In the genomic region with DNA sequence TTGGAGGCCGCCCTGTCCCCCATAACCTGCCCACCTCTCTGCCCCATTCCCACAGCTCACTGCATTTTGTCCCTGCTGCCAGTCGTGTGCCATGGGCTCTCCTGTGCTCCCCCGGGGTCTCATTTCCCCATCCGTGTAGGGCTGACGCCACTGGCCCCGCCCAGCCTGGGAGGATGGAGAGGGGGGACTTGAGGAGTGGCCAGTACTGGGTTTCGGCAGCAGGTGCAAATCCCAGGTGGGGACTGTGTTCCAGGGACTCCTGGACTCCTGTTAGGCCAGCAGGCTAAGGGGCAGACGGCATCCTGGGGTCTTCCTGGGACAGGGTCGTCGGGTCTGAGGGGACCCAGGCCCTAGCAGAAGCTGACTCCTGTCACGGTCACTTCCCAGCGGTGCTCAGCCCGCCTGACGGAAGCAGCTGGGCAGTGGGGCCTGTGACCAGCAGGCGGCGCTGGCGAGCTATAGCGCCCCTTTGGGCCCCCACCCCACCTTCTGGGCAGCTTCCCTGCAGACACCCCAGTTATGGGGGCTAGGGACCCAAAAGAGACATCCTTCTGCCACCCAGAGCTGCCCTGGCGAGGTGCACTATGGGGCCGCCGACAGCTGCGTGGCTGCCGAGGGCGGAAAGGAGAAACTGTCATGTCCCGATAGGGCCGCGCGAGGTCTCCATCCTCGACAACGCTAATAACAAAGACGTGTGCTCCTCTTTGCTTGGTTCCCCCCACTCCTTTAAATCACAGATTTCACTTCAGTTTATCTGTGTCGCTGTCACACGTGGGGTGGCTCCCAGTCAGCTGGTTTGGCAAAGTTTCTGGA, we compare ENCODE assay signal across 8 cellular contexts. TPM values are rescaled to one million over a fixed set of nuclear protein-coding genes. Genes with fewer than 3 reads are reported as not detected.
DNase-seq lines count a peak whose midpoint lies in the region; ATAC-seq and TF ChIP-seq lines count a peak whose summit lies in the region.

No MANE protein-coding gene starts in this region.

- H3F3A ChIP-seq in GM23248 (ENCODE audit: insufficient read depth) (no peaks in the 10 kb centered on the region), neural progenitor cell (ENCODE audit: low read depth) (peaks cover 5% of the 10 kb centered on the region)

- peaks cover 8% of the 10 kb centered on the region for H3K27me3 Mint-ChIP-seq in neural progenitor cell (ENCODE audit: insufficient read depth, low read depth)

- H3K4me1 ChIP-seq in BE2C (peaks cover 14% of the 10 kb centered on the region), GM23248 (ENCODE audit: insufficient read depth) (peaks cover 4% of the 10 kb centered on the region; the same call in 1 of the 2 replicates), OCI-LY7 (ENCODE audit: insufficient read depth, low read length, poor library complexity, severe bottlenecking) (peaks cover 11% of the 10 kb centered on the region), neural progenitor cell (peaks cover 9% of the 10 kb centered on the region)

- POLR2A ChIA-PET in OCI-LY7 (lab: Charles Lee): no interaction called here

- H3K79me2 ChIP-seq in GM23248 (ENCODE audit: insufficient read depth) (no peaks in the 10 kb centered on the region), OCI-LY7 (ENCODE audit: insufficient read depth, low read depth, low read length) (no peaks in the 10 kb centered on the region), neural progenitor cell (ENCODE audit: low read depth) (no peaks in the 10 kb centered on the region)

- TF ChIP-seq CTCF in BE2C (IDR thresholded peaks at IDR 0.05; ENCODE audit: low read depth, low read length) (peak; percentile 74), OCI-LY7 (conservative IDR thresholded peaks at IDR 0.05; ENCODE audit: low read length) (peak; percentile 91), fibroblast of villous mesenchyme (IDR thresholded peaks at IDR 0.05; ENCODE audit: insufficient read depth, low read depth, low read length) (peak; percentile 99), neural progenitor cell (IDR thresholded peaks at IDR 0.05) (peak; percentile 100)

- H4K20me1 ChIP-seq in GM23248 (ENCODE audit: insufficient read depth) (no peaks in the 10 kb centered on the region), OCI-LY7 (ENCODE audit: insufficient read depth, low read length) (no peaks in the 10 kb centered on the region), neural progenitor cell (ENCODE audit: low read depth) (no peaks in the 10 kb centered on the region)

- BruUV-seq in OCI-LY7 (replicated peaks; lab: Mats Ljungman, UMichigan): no TSS peak

- H2AFZ ChIP-seq in GM23248 (peak overlapping the region; percentile 76), OCI-LY7 (ENCODE audit: low read length) (peak overlapping the region; percentile 39; the same call in 1 of the 2 replicates), neural progenitor cell (replicated peaks) (peak overlapping the region; percentile 95)

- no peaks in the 10 kb centered on the region for H3K36me3 Mint-ChIP-seq in neural progenitor cell

- H3K4me3 Mint-ChIP-seq in neural progenitor cell: peak overlapping the region; percentile 77

- H3K27me3 ChIP-seq in BE2C: no peaks in the 10 kb centered on the region
- no peaks in the 10 kb centered on the region for H3K27me3 ChIP-seq in GM23248 (replicated peaks; ENCODE audit: insufficient read depth)
- H3K27me3 ChIP-seq in neural progenitor cell: no peaks in the 10 kb centered on the region

- DNase-seq in BE2C (peak; percentile 38), GM23248 (peak; percentile 76), OCI-LY7 (ENCODE audit: low spot score) (peak; percentile 30), fibroblast of villous mesenchyme (ENCODE audit: low read depth) (peak; percentile 43), neural progenitor cell (ENCODE audit: low spot score) (peak; percentile 76), substantia nigra (lab: John Stamatoyannopoulos, UW) (peak in 42 of 49 donors; percentile 12 to 78 (median 52))
- DNase-seq in activated T-helper 1 cell treated with anti-CD3 and anti-CD28 coated beads, Interleukin-2, amount 50 U/mL, for 16 hours (ENCODE audit: low read depth in 1 of 2, low spot score in 1 of 2): peak; percentile 28 to 34

- H3K27ac Mint-ChIP-seq in neural progenitor cell: peak overlapping the region; percentile 94

- WGBS in GM23248 (ENCODE audit: low coverage in 1 of 2, low lambda C conversion rate in 2 of 2, missing lambda C conversion rate in 2 of 2), 2 experiments: 4 to 9% methylated on average over 23 to 33 of the region's 33 CpGs

- H3K9ac ChIP-seq in GM23248: peak overlapping the region; percentile 22
- H3K9ac ChIP-seq in neural progenitor cell: no peak overlapping the region

- intact Hi-C loops in OCI-LY7 (cut with micrococcal nuclease; ENCODE audit: unreplicated experiment): loop anchor here (1.0 kb wide), 1 partner anchor 61 kb away; no protein-coding TSS in a partner anchor

- no peaks in the 10 kb centered on the region for H3K9me3 Mint-ChIP-seq in neural progenitor cell

- ATAC-seq in GM21528 (IDR thresholded peaks at IDR 0.05; ENCODE audit: low FRiP score, unreplicated experiment): no peak

- H3K4me1 Mint-ChIP-seq in neural progenitor cell: peaks cover 31% of the 10 kb centered on the region

- no peaks in the 10 kb centered on the region for H3K36me3 ChIP-seq in BE2C
- no peaks in the 10 kb centered on the region for H3K36me3 ChIP-seq in GM23248 (ENCODE audit: low read depth)
- no peaks in the 10 kb centered on the region for H3K36me3 ChIP-seq in OCI-LY7 (ENCODE audit: insufficient read depth, low read length)
- no peaks in the 10 kb centered on the region for H3K36me3 ChIP-seq in neural progenitor cell

- H3K4me3 ChIP-seq in BE2C (ENCODE audit: low read depth, low read length): no peak overlapping the region
- H3K4me3 ChIP-seq in GM23248: peak overlapping the region; percentile 73
- no peak overlapping the region for H3K4me3 ChIP-seq in OCI-LY7 (ENCODE audit: low read depth, low read length, poor library complexity, severe bottlenecking)
- H3K4me3 ChIP-seq in fibroblast of villous mesenchyme (ENCODE audit: low read depth, low read length): peak overlapping the region; percentile 60
- peak overlapping the region; percentile 55 for H3K4me3 ChIP-seq in neural progenitor cell

- H3K27ac ChIP-seq in GM23248: no peak overlapping the region
- no peak overlapping the region for H3K27ac ChIP-seq in OCI-LY7 (ENCODE audit: low read depth, low read length, poor library complexity, severe bottlenecking)
- H3K27ac ChIP-seq in neural progenitor cell: no peak overlapping the region
- no peak overlapping the region for H3K27ac ChIP-seq in substantia nigra (ENCODE audit: low read depth, low read length, poor library complexity, severe bottlenecking)

- CTCF ChIA-PET in OCI-LY7 (lab: Charles Lee; ENCODE audit: unreplicated experiment): interaction anchor here (0.5 kb wide), 1 partner anchor 129 kb away, joined by 3 read pairs; no protein-coding TSS in a partner anchor

- in situ Hi-C loops in GM23248 (cut with MboI): loop anchor here (10.0 kb wide), 1 partner anchor 428 kb away; no protein-coding TSS in a partner anchor

- H3K9me3 ChIP-seq in BE2C (no peaks in the 10 kb centered on the region), GM23248 (ENCODE audit: low read depth) (no peaks in the 10 kb centered on the region), OCI-LY7 (ENCODE audit: low read length) (no peaks in the 10 kb centered on the region), neural progenitor cell (ENCODE audit: low read depth) (no peaks in the 10 kb centered on the region)

- no peaks in the 10 kb centered on the region for H3K9me2 ChIP-seq in GM23248 (ENCODE audit: insufficient read depth)
- H3K9me2 ChIP-seq in OCI-LY7 (ENCODE audit: insufficient read depth, low read length): no peaks in the 10 kb centered on the region

- H3K4me2 ChIP-seq in GM23248 (ENCODE audit: unreplicated experiment) (peak overlapping the region; percentile 86), OCI-LY7 (ENCODE audit: low read length) (peak overlapping the region; percentile 40; the same call in 1 of the 2 replicates), neural progenitor cell (peak overlapping the region; percentile 92)

RNA-seq across cellular contexts. Expression of gene MYO7A, which starts 1.0 kb away (rescaled TPM):
- 0.36 TPM for polyA plus RNA-seq in BE2C (2012; ENCODE audit: insufficient read depth, insufficient read length, low read depth)
- not detected in 2 replicates for total RNA-seq in GM23248 (2014; rRNA removed; shearing (Covaris generic))
- not detected in 2 replicates for polyA plus RNA-seq in GM23248 (2016; fragmentation: Nextera tagmentation; extraction: Ambion mirVana)
- total RNA-seq in OCI-LY7 (2014; rRNA removed; shearing (Covaris generic)): not detected in 2 replicates
- total RNA-seq in OCI-LY7 (2022) (not detected in 2 replicates), fibroblast of villous mesenchyme (0.32 and 0.43 TPM in 2 replicates), neural progenitor cell (ENCODE audit: low replicate concordance) (0.97 and 2.7 TPM in 2 replicates)

RNA-seq across cellular contexts. Expression of gene OMP, which starts 24.4 kb away (rescaled TPM):
- 0.94 TPM for polyA plus RNA-seq in BE2C (2012; ENCODE audit: insufficient read depth, insufficient read length, low read depth)
- not detected in 2 replicates for total RNA-seq in GM23248 (2014; rRNA removed; shearing (Covaris generic))
- not detected in 2 replicates for polyA plus RNA-seq in GM23248 (2016; fragmentation: Nextera tagmentation; extraction: Ambion mirVana)
- total RNA-seq in OCI-LY7 (2014; rRNA removed; shearing (Covaris generic)): not detected in 2 replicates
- not detected in 2 replicates for total RNA-seq in OCI-LY7 (2022)
- 1.6 TPM in 1 of 2 replicates, not detected in the other for total RNA-seq in fibroblast of villous mesenchyme
- not detected in 2 replicates for total RNA-seq in neural progenitor cell (ENCODE audit: low replicate concordance)

Comparison
In these comparisons a context has a peak if more than half of its experiments do, and no peak if none do; other contexts are left out.
1. H3K4me3 ChIP-seq: peak in GM23248 (single experiment), fibroblast of villous mesenchyme (single experiment) and neural progenitor cell (single experiment); none in BE2C (single experiment) and OCI-LY7 (single experiment).
2. H2AFZ ChIP-seq: peak in every context shown above with its lines; median percentile 95 in neural progenitor cell; 76 in GM23248; 39 in OCI-LY7.
3. H3K4me2 ChIP-seq: peak in every context shown above with its lines; median percentile 92 in neural progenitor cell; 86 in GM23248; 40 in OCI-LY7.
4. Peak in every context shown above with its lines, with median percentiles within 50 percentile points of each other: DNase-seq and CTCF ChIP-seq.